Comparison of ENCODE assay signal across 1 cellular context in the genomic region with DNA sequence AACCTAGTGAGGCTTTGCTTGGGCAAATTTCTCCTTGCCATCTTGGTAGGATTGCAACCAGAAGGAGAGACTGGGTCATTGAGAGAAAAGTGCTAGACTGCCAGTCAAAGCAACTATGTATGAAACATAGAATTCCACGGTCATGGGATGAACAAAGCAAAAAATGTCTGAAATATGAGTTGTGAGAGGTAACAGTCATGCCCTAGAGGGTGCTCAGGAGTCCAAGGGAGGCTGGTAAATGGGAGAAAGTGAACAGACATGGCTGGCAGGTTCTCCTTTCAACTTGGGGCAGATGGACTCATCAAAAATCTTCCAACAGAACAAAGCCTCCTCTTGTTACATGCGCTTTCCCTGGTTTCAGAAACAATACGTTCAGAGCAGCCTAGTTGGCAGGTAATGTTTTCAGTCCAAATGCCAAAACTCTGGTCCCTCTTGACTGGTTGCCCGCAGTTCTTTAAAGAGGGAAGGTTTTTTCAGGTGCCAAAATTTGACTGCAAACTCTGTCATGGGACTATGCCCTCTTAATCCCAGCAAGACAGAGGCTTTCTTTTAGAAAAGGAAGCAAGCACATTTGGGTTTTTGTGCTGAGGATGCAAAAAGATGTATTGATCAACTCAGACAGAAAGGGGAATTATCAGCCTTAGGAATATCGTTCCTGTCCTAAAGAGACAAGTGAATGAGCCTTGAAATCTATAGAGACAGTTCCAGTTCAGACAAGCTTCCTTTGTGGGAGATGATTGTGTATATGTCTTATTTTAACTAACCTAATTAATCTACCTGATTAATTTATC.
TF ChIP-seq lines count a peak whose summit lies in the region.

No MANE protein-coding gene starts in this region.

TF ChIP-seq in GM23338, 12 proteins besides CTCF, POLR2A, EP300 and RAD21 (continued from another document):
- TF ChIP-seq, protein P1, sequence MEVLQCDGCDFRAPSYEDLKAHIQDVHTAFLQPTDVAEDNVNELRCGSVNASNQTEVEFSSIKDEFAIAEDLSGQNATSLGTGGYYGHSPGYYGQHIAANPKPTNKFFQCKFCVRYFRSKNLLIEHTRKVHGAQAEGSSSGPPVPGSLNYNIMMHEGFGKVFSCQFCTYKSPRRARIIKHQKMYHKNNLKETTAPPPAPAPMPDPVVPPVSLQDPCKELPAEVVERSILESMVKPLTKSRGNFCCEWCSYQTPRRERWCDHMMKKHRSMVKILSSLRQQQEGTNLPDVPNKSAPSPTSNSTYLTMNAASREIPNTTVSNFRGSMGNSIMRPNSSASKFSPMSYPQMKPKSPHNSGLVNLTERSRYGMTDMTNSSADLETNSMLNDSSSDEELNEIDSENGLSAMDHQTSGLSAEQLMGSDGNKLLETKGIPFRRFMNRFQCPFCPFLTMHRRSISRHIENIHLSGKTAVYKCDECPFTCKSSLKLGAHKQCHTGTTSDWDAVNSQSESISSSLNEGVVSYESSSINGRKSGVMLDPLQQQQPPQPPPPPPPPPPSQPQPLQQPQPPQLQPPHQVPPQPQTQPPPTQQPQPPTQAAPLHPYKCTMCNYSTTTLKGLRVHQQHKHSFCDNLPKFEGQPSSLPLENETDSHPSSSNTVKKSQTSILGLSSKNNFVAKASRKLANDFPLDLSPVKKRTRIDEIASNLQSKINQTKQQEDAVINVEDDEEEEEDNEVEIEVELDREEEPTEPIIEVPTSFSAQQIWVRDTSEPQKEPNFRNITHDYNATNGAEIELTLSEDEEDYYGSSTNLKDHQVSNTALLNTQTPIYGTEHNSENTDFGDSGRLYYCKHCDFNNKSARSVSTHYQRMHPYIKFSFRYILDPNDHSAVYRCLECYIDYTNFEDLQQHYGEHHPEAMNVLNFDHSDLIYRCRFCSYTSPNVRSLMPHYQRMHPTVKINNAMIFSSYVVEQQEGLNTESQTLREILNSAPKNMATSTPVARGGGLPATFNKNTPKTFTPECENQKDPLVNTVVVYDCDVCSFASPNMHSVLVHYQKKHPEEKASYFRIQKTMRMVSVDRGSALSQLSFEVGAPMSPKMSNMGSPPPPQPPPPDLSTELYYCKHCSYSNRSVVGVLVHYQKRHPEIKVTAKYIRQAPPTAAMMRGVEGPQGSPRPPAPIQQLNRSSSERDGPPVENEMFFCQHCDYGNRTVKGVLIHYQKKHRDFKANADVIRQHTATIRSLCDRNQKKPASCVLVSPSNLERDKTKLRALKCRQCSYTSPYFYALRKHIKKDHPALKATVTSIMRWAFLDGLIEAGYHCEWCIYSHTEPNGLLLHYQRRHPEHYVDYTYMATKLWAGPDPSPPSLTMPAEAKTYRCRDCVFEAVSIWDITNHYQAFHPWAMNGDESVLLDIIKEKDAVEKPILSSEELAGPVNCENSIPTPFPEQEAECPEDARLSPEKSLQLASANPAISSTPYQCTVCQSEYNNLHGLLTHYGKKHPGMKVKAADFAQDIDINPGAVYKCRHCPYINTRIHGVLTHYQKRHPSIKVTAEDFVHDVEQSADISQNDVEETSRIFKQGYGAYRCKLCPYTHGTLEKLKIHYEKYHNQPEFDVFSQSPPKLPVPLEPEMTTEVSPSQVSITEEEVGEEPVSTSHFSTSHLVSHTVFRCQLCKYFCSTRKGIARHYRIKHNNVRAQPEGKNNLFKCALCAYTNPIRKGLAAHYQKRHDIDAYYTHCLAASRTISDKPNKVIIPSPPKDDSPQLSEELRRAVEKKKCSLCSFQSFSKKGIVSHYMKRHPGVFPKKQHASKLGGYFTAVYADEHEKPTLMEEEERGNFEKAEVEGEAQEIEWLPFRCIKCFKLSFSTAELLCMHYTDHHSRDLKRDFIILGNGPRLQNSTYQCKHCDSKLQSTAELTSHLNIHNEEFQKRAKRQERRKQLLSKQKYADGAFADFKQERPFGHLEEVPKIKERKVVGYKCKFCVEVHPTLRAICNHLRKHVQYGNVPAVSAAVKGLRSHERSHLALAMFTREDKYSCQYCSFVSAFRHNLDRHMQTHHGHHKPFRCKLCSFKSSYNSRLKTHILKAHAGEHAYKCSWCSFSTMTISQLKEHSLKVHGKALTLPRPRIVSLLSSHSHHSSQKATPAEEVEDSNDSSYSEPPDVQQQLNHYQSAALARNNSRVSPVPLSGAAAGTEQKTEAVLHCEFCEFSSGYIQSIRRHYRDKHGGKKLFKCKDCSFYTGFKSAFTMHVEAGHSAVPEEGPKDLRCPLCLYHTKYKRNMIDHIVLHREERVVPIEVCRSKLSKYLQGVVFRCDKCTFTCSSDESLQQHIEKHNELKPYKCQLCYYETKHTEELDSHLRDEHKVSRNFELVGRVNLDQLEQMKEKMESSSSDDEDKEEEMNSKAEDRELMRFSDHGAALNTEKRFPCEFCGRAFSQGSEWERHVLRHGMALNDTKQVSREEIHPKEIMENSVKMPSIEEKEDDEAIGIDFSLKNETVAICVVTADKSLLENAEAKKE (CRISPR knock-in tag; IDR thresholded peaks at IDR 0.05), result no peak
- TF ChIP-seq, protein P2, sequence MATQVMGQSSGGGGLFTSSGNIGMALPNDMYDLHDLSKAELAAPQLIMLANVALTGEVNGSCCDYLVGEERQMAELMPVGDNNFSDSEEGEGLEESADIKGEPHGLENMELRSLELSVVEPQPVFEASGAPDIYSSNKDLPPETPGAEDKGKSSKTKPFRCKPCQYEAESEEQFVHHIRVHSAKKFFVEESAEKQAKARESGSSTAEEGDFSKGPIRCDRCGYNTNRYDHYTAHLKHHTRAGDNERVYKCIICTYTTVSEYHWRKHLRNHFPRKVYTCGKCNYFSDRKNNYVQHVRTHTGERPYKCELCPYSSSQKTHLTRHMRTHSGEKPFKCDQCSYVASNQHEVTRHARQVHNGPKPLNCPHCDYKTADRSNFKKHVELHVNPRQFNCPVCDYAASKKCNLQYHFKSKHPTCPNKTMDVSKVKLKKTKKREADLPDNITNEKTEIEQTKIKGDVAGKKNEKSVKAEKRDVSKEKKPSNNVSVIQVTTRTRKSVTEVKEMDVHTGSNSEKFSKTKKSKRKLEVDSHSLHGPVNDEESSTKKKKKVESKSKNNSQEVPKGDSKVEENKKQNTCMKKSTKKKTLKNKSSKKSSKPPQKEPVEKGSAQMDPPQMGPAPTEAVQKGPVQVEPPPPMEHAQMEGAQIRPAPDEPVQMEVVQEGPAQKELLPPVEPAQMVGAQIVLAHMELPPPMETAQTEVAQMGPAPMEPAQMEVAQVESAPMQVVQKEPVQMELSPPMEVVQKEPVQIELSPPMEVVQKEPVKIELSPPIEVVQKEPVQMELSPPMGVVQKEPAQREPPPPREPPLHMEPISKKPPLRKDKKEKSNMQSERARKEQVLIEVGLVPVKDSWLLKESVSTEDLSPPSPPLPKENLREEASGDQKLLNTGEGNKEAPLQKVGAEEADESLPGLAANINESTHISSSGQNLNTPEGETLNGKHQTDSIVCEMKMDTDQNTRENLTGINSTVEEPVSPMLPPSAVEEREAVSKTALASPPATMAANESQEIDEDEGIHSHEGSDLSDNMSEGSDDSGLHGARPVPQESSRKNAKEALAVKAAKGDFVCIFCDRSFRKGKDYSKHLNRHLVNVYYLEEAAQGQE (IDR thresholded peaks at IDR 0.05; ENCODE audit: unreplicated experiment), result no peak
- no peak for TF ChIP-seq JUNB (IDR thresholded peaks at IDR 0.05; ENCODE audit: unreplicated experiment)
